Comparison of ENCODE assay signal across 13 cellular contexts in genomic region chr10:123391275-123392028, GRCh38.
DNase-seq lines count a peak whose midpoint lies in the region; ATAC-seq lines count a peak whose summit lies in the region.
"Had no signal": no experiment of that assay in that cellular context is flagged by ENCODE, and none has a peak within 500 bp of the region (broad histone marks: within the 10 kb centered on the region; RNA-seq: fewer than 3 reads in every experiment).

No MANE protein-coding gene starts in this region.

- no peaks in the 10 kb centered on the region for H3K27me3 Mint-ChIP-seq in memory B cell

- peaks cover 9% of the 10 kb centered on the region for H3K9me3 Mint-ChIP-seq in memory B cell

- in situ Hi-C loops in ACHN (cut with HindIII; ENCODE audit: low pct_ligation_motif_present, low pct_unique_long_range_greater_than_20kb, low sequenced_read_pairs) = no loop called here

- DNase-seq in memory B cell (ENCODE audit: low spot score in 2 of 2) (no peak), ACHN (no peak)
- no peak for DNase-seq in activated naive CD4-positive, alpha-beta T cell treated with Interleukin-2 at 50 U/mL for 16 hours
- no peak for DNase-seq in activated naive CD4-positive, alpha-beta T cell treated with anti-CD3 and anti-CD28 coated beads, Interleukin-2, amount 50 U/mL, for 16 hours
- DNase-seq: mucosa of descending colon; NCI-H774; stimulated activated naive CD4-positive, alpha-beta T cell; T-cell had no signal

- H3K4me1 Mint-ChIP-seq in memory B cell = peaks cover 3% of the 10 kb centered on the region
- H3K4me1 Mint-ChIP-seq: T-cell had no signal

- peak overlapping the region; percentile 49 for H3K4me3 Mint-ChIP-seq in memory B cell
- H3K4me3 Mint-ChIP-seq: T-cell had no signal

- peak; percentile 52 for ATAC-seq in GM18868 (IDR thresholded peaks at IDR 0.05; ENCODE audit: unreplicated experiment)
- peak; percentile 32 for ATAC-seq in GM21529 (IDR thresholded peaks at IDR 0.05; ENCODE audit: unreplicated experiment)
- ATAC-seq in HG03103 (IDR thresholded peaks at IDR 0.05; ENCODE audit: low read depth, unreplicated experiment) = peak; percentile 22
- peak; percentile 23 for ATAC-seq in memory B cell (ENCODE audit: low read depth)
- no peak for ATAC-seq in GM18870 (IDR thresholded peaks at IDR 0.05; ENCODE audit: unreplicated experiment)
- ATAC-seq: K562, T-cell had no signal

- H3K36me3 Mint-ChIP-seq in memory B cell = peaks cover 7% of the 10 kb centered on the region

- peak overlapping the region; percentile 4 for H3K27ac Mint-ChIP-seq in memory B cell
- H3K27ac Mint-ChIP-seq: T-cell had no signal
